Comparison of ENCODE assay signal across 15 cellular contexts in the genomic region with DNA sequence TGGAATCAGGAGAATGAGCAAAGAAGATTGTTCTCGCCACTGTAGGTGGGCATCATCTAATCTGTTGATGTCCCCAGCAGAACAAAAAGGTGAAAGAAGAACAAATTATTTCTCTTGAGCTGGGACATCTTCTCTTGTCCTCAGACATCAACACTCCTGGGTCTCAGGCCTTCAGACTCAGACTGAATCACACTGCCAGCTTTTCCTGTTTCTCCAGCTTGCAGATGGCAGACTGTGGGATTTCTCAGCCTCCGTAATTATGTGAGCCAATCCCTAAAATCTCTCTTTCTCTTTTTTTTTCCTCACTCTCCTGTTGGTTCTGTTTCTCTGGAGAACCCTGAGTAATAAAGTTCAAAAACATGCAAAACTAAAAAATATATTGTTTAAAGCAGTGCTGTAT.
A peak's percentile ranks its signal among the peaks of the same experiment; 100 is the strongest.
DNase-seq lines count a peak whose midpoint lies in the region; ATAC-seq and TF ChIP-seq lines count a peak whose summit lies in the region.
"Had no signal": no experiment of that assay in that cellular context is flagged by ENCODE, and none has a peak within 500 bp of the region (broad histone marks: within the 10 kb centered on the region; RNA-seq: fewer than 3 reads in every experiment).

No MANE protein-coding gene starts in this region.

- ATAC-seq in GM19023 (IDR thresholded peaks at IDR 0.05; ENCODE audit: unreplicated experiment) = no peak
- ATAC-seq: SK-N-SH treated with all-trans-retinoic acid at 6 μM for 48 hours had no signal

- no peak overlapping the region for H3K4me3 ChIP-seq in epithelial cell of esophagus (ENCODE audit: low read length)

- DNase-seq in DMS 273 (lab: John Stamatoyannopoulos, UW; ENCODE audit: unreplicated experiment) (peak; percentile 17), DMS 273 treated with DMSO at 0.1 percent for 48 hours (lab: John Stamatoyannopoulos, UW) (no peak), epithelial cell of esophagus (ENCODE audit: low read depth) (peak; percentile 82), islet precursor cell (peak; percentile 76), COR-L47 (lab: John Stamatoyannopoulos, UW) (no peak), NCI-H1417 treated with DMSO at 0.1 percent for 48 hours (lab: John Stamatoyannopoulos, UW) (no peak)
- DNase-seq in stimulated activated CD4-positive, alpha-beta T cell treated with anti-CD3 and anti-CD28 coated beads, Interleukin-15, amount 100 ng/mL, for 24 hours = no peak
- DNase-seq: AML-193, MM.1S, NCI-H1092, NCI-H2081, NCI-H446 treated with DMSO at 0.1 percent for 48 hours, SHP77 treated with DMSO at 0.1 percent for 48 hours had no signal

- no peak for TF ChIP-seq CTCF in epithelial cell of esophagus (IDR thresholded peaks at IDR 0.05; ENCODE audit: insufficient read depth, low read depth, low read length, missing control alignments)

Comparison
In these comparisons a context has a peak if more than half of its experiments do, and no peak if none do; other contexts are left out.
1. DNase-seq: peak in DMS 273 (single experiment), epithelial cell of esophagus (single experiment) and islet precursor cell (single experiment); none in DMS 273 treated with DMSO at 0.1 percent for 48 hours (single experiment), COR-L47 (single experiment), NCI-H1417 treated with DMSO at 0.1 percent for 48 hours (single experiment) and stimulated activated CD4-positive, alpha-beta T cell treated with anti-CD3 and anti-CD28 coated beads, Interleukin-15, amount 100 ng/mL, for 24 hours (single experiment).